Comparison of ENCODE assay signal across 19 cellular contexts in genomic region chr2:48694143-48694542, GRCh38.
DNase-seq lines count a peak whose midpoint lies in the region; ATAC-seq and TF ChIP-seq lines count a peak whose summit lies in the region.
"Had no signal": no experiment of that assay in that cellular context is flagged by ENCODE, and none has a peak within 500 bp of the region (broad histone marks: within the 10 kb centered on the region; RNA-seq: fewer than 3 reads in every experiment).

No MANE protein-coding gene starts in this region.

- no peak overlapping the region for H3T11ph ChIP-seq in H9 (ENCODE audit: low read length)

- WGBS in H9 (ENCODE audit: extremely low coverage, insufficient read length, low lambda C conversion rate), result no CpG with 5 or more reads among the region's 3 CpGs

- H2BK20ac ChIP-seq in H9 (ENCODE audit: low read depth, low read length, poor library complexity, severe bottlenecking), result no peak overlapping the region

- H3K9ac ChIP-seq in H9 (ENCODE audit: extremely low read depth, insufficient read length, low read length), result no peak overlapping the region

- no peak overlapping the region for H3K4me3 ChIP-seq in fibroblast of villous mesenchyme (ENCODE audit: low read depth, low read length)
- no peak overlapping the region for H3K4me3 ChIP-seq in osteoblast (ENCODE audit: insufficient read depth, low read length)
- H3K4me3 ChIP-seq: gastrocnemius medialis, testis had no signal

- H3K4me1 ChIP-seq in H9 (ENCODE audit: insufficient read depth, low read length) (peaks cover 4% of the 10 kb centered on the region; the same call in 1 of the 2 replicates), osteoblast (ENCODE audit: insufficient read depth, low read length) (peaks cover 8% of the 10 kb centered on the region)
- H3K4me1 ChIP-seq: gastrocnemius medialis, testis had no signal

- no peak overlapping the region for H4K91ac ChIP-seq in H9 (ENCODE audit: insufficient read length, low read depth, low read length)

- no peak overlapping the region for H4K8ac ChIP-seq in H9 (replicated peaks; ENCODE audit: insufficient read length, low read depth, low read length)

- H2AK5ac ChIP-seq in H9 (ENCODE audit: insufficient read length, low read length), result no peak overlapping the region

- no peaks in the 10 kb centered on the region for H3K23me2 ChIP-seq in H9 (ENCODE audit: insufficient read length, low read depth, low read length, poor library complexity, severe bottlenecking)

- H3K79me1 ChIP-seq in H9 (ENCODE audit: insufficient read depth, low read depth, low read length, poor library complexity, severe bottlenecking), result no peaks in the 10 kb centered on the region

- H3K4me3 Mint-ChIP-seq in H9 (no peak overlapping the region), WTC11 (no peak overlapping the region), nephron progenitor cell (no peak overlapping the region)
- H3K4me3 Mint-ChIP-seq in activated T-cell treated with anti-CD3 and anti-CD28 coated beads, Interleukin-2, amount 50 U/mL, for 4 hours, result no peak overlapping the region

- H3K27me3 ChIP-seq in H9 (ENCODE audit: insufficient read depth, low read length), result no peaks in the 10 kb centered on the region
- no peaks in the 10 kb centered on the region for H3K27me3 ChIP-seq in osteoblast (ENCODE audit: insufficient read depth, low read length)
- H3K27me3 ChIP-seq: gastrocnemius medialis, testis had no signal

- H3K79me2 ChIP-seq in H9 (ENCODE audit: insufficient read depth, low read length) (no peaks in the 10 kb centered on the region), osteoblast (ENCODE audit: insufficient read depth, low read length) (no peaks in the 10 kb centered on the region)

- no peak overlapping the region for H3K18ac ChIP-seq in H9 (ENCODE audit: insufficient read length, low read depth, low read length)

- no peak overlapping the region for H3K56ac ChIP-seq in H9 (ENCODE audit: insufficient read length, low read depth, low read length)

- no peak overlapping the region for H2BK120ac ChIP-seq in H9 (ENCODE audit: low read depth, low read length, poor library complexity, severe bottlenecking)

- POLR2A ChIA-PET in WTC11 (lab: Charles Lee), result no interaction called here

- TF ChIP-seq CTCF in H9 (conservative IDR thresholded peaks at IDR 0.05) (no peak), WTC11 (IDR thresholded peaks at IDR 0.05) (no peak), fibroblast of villous mesenchyme (IDR thresholded peaks at IDR 0.05; ENCODE audit: insufficient read depth, low read depth, low read length) (no peak), osteoblast (IDR thresholded peaks at IDR 0.05; ENCODE audit: extremely low read depth, low read depth, low read length) (no peak), nephron progenitor cell (IDR thresholded peaks at IDR 0.05) (no peak)

- H3K36me3 Mint-ChIP-seq in H9 (ENCODE audit: insufficient read depth in 1 of 3, low read depth in 3 of 3) (no peaks in the 10 kb centered on the region), WTC11 (no peaks in the 10 kb centered on the region), nephron progenitor cell (ENCODE audit: low read depth) (no peaks in the 10 kb centered on the region)
- H3K36me3 Mint-ChIP-seq in activated T-cell treated with anti-CD3 and anti-CD28 coated beads, Interleukin-2, amount 50 U/mL, for 4 hours (ENCODE audit: insufficient read depth), result no peaks in the 10 kb centered on the region
- H3K36me3 Mint-ChIP-seq: activated naive CD4-positive, alpha-beta T cell treated with anti-CD3 and anti-CD28 coated beads, Interleukin-2, amount 50 U/mL, for 72 hours had no signal

- H4K5ac ChIP-seq in H9 (ENCODE audit: insufficient read length, low read depth, low read length), result no peak overlapping the region

- H3K4me1 Mint-ChIP-seq in H9, result peaks cover 42 to 50% of the 10 kb centered on the region in 2 experiments
- H3K4me1 Mint-ChIP-seq in WTC11, result peaks cover 41% of the 10 kb centered on the region
- peaks cover 2% of the 10 kb centered on the region for H3K4me1 Mint-ChIP-seq in nephron progenitor cell
- H3K4me1 Mint-ChIP-seq in activated T-cell treated with anti-CD3 and anti-CD28 coated beads, Interleukin-2, amount 50 U/mL, for 4 hours (ENCODE audit: low read depth), result no peaks in the 10 kb centered on the region

- no peaks in the 10 kb centered on the region for H3K9me3 Mint-ChIP-seq in H9
- H3K9me3 Mint-ChIP-seq in WTC11, result no peaks in the 10 kb centered on the region
- no peaks in the 10 kb centered on the region for H3K9me3 Mint-ChIP-seq in nephron progenitor cell
- H3K9me3 Mint-ChIP-seq in activated T-cell treated with anti-CD3 and anti-CD28 coated beads, Interleukin-2, amount 50 U/mL, for 4 hours, result no peaks in the 10 kb centered on the region

- H3K27me3 Mint-ChIP-seq in H9 (ENCODE audit: low read depth) (no peaks in the 10 kb centered on the region), WTC11 (ENCODE audit: low read depth) (no peaks in the 10 kb centered on the region), nephron progenitor cell (ENCODE audit: low read depth, poor library complexity) (no peaks in the 10 kb centered on the region)
- no peaks in the 10 kb centered on the region for H3K27me3 Mint-ChIP-seq in activated T-cell treated with anti-CD3 and anti-CD28 coated beads, Interleukin-2, amount 50 U/mL, for 4 hours (ENCODE audit: low read depth)

- H3K36me3 ChIP-seq in osteoblast (ENCODE audit: insufficient read depth, low read length), result no peaks in the 10 kb centered on the region
- H3K36me3 ChIP-seq: gastrocnemius medialis had no signal

- H3K9me3 ChIP-seq in H9 (ENCODE audit: control insufficient read depth, low read depth, low read length), result no peaks in the 10 kb centered on the region
- no peaks in the 10 kb centered on the region for H3K9me3 ChIP-seq in osteoblast (ENCODE audit: low read depth, low read length)
- H3K9me3 ChIP-seq: gastrocnemius medialis, testis had no signal

- CTCF ChIA-PET in WTC11 (lab: Charles Lee), result no interaction called here

- no peak overlapping the region for H3K23ac ChIP-seq in H9 (ENCODE audit: insufficient read length, low read depth, low read length)

- peak overlapping the region; percentile 14 for H3K4me2 ChIP-seq in H9 (ENCODE audit: insufficient read depth, insufficient read length, low read length)
- peak overlapping the region; percentile 16 for H3K4me2 ChIP-seq in osteoblast (ENCODE audit: insufficient read depth, low read length)

- H3K14ac ChIP-seq in H9 (ENCODE audit: insufficient read depth, low read length), result no peak overlapping the region

- H3K27ac ChIP-seq in H9 (ENCODE audit: insufficient read length, low read depth, low read length) (no peak overlapping the region), osteoblast (ENCODE audit: low read depth, low read length) (no peak overlapping the region)
- H3K27ac ChIP-seq: gastrocnemius medialis, testis had no signal

- DNase-seq in H9 (no peak), WTC11 (ENCODE audit: low spot score) (no peak), fibroblast of villous mesenchyme (ENCODE audit: low read depth) (peak; percentile 26), osteoblast (ENCODE audit: insufficient read length, low spot score, missing footprints) (peak; percentile 3), nephron progenitor cell (no peak)
- DNase-seq in stimulated activated CD4-positive, alpha-beta T cell treated with anti-CD3 and anti-CD28 coated beads, Interleukin-15, amount 100 ng/mL, for 24 hours, result no peak
- no peak for DNase-seq in activated T-cell treated with anti-CD3 and anti-CD28 coated beads, Interleukin-2, amount 50 U/mL, for 4 hours
- DNase-seq: activated T-cell treated with anti-CD3 and anti-CD28 coated beads, Interleukin-2, amount 50 U/mL, for 1 hour; central memory CD4-positive, alpha-beta T cell; DMS 273 treated with DMSO at 0.1 percent for 48 hours; gastrocnemius medialis; NCI-H146; NCI-H524 treated with DMSO at 0.1 percent for 48 hours; testis had no signal

- no peaks in the 10 kb centered on the region for H4K20me1 ChIP-seq in H9 (ENCODE audit: control insufficient read depth, insufficient read depth, insufficient read length)
- H4K20me1 ChIP-seq in osteoblast (ENCODE audit: insufficient read depth, low read length), result no peaks in the 10 kb centered on the region

- no peak overlapping the region for H2BK5ac ChIP-seq in H9 (ENCODE audit: insufficient read length, low read length)

- ATAC-seq in WTC11 (peak; percentile 57), HG02678 (IDR thresholded peaks at IDR 0.05; ENCODE audit: unreplicated experiment) (no peak)
- no peak for ATAC-seq in activated T-cell treated with anti-CD3 and anti-CD28 coated beads, Interleukin-2, amount 50 U/mL, for 4 hours
- ATAC-seq: activated naive CD4-positive, alpha-beta T cell treated with anti-CD3 and anti-CD28 coated beads, Interleukin-2, amount 50 U/mL, for 72 hours; gastrocnemius medialis; HCT116; sciatic nerve; SK-N-SH treated with all-trans-retinoic acid at 6 μM for 48 hours had no signal

- H2BK15ac ChIP-seq in H9 (ENCODE audit: low read depth, low read length), result no peak overlapping the region

- no peak overlapping the region for H2BK12ac ChIP-seq in H9 (ENCODE audit: insufficient read length, low read depth, low read length)

- no peak overlapping the region for H3K4ac ChIP-seq in H9 (ENCODE audit: low read depth, low read length)

- H2AFZ ChIP-seq in H9 (ENCODE audit: low read length) (no peak overlapping the region), osteoblast (ENCODE audit: low read length) (no peak overlapping the region)

- peak overlapping the region in 2 of 3 experiments; percentile 10 to 71; a peak in 3 of 7 replicates for H3K27ac Mint-ChIP-seq in H9
- H3K27ac Mint-ChIP-seq in WTC11, result peak overlapping the region; percentile 21; the same call in 1 of the 2 replicates
- H3K27ac Mint-ChIP-seq in nephron progenitor cell, result no peak overlapping the region
- H3K27ac Mint-ChIP-seq: activated naive CD4-positive, alpha-beta T cell treated with anti-CD3 and anti-CD28 coated beads, Interleukin-2, amount 50 U/mL, for 72 hours had no signal

TF ChIP-seq in WTC11, 78 proteins besides CTCF, POLR2A, EP300 and RAD21 (continues in another document):
- TF ChIP-seq ZBTB43 (CRISPR knock-in tag; IDR thresholded peaks at IDR 0.05) (no peak), FOXK1 (CRISPR knock-in tag; IDR thresholded peaks at IDR 0.05) (no peak), ATF3 (CRISPR knock-in tag; conservative IDR thresholded peaks at IDR 0.05) (no peak)

Comparison
In these comparisons a context has a peak if more than half of its experiments do, and no peak if none do; other contexts are left out.
1. DNase-seq: peak in fibroblast of villous mesenchyme (single experiment) and osteoblast (single experiment); none in H9 (single experiment), WTC11 (single experiment), nephron progenitor cell (single experiment), stimulated activated CD4-positive, alpha-beta T cell treated with anti-CD3 and anti-CD28 coated beads, Interleukin-15, amount 100 ng/mL, for 24 hours (single experiment) and activated T-cell treated with anti-CD3 and anti-CD28 coated beads, Interleukin-2, amount 50 U/mL, for 4 hours (single experiment).